In the genomic region with DNA sequence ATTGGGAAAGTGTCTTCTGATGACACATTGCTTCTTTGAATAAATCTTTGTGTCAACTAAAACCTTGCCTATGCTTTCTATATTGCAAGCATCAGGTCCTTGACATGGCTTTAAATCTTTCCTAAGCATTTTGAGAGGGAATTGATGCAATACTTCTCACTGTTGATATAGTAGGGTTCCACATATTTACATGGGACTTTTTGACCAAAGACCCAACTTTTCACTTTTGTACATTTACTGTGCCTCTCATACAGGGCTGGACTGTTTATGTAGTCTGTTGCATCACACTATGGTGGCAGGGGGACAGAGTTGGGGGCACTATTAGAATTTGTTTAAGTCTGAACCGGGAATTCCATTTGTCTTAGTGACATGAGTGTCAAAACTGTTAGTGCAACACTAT, we compare ENCODE assay signal across 8 cellular contexts.
"Had no signal": no experiment of that assay in that cellular context is flagged by ENCODE, and none has a peak within 500 bp of the region (broad histone marks: within the 10 kb centered on the region; RNA-seq: fewer than 3 reads in every experiment).

No MANE protein-coding gene starts in this region.

- DNase-seq: GDM1, GF-D8 had no signal

- H3K4me3 ChIP-seq: GM12878 had no signal

- ATAC-seq: GM12878 had no signal

- FAIRE-seq: G401.6, GM12878, GM12891, GM12892, GM18507, GM19239 had no signal
